Comparison of ENCODE assay signal across 19 cellular contexts in the genomic region with DNA sequence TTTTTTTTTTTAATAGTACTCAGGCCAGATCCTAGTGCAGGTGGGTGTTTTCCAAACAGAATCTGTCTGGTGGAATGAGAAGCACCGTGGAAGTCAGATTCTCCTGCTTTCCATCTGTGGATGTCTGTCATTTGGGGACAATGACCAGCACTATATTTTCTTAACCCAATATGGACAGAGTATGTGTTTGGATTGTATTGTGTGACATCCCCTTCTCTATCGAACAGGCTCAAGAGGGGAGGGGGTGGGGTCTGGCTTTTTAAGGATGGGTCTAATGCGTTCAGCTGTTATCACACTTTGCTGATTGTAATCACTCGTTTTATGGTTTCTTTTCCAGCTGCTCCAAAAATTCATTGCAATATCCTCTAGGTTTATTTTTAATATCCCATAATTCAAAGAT.
"Had no signal": no experiment of that assay in that cellular context is flagged by ENCODE, and none has a peak within 500 bp of the region (broad histone marks: within the 10 kb centered on the region; RNA-seq: fewer than 3 reads in every experiment).

No MANE protein-coding gene starts in this region.

- DNase-seq: activated CD4-positive, alpha-beta T cell treated with anti-CD3 and anti-CD28 coated beads, Interleukin-2, amount 10 ng/mL, durations not matched to agents 7 days and 5 days; activated CD8-positive, alpha-beta memory T cell treated with anti-CD3 and anti-CD28 coated beads, Interleukin-2, amount 10 ng/mL, durations not matched to agents 7 days and 5 days; activated CD8-positive, alpha-beta T cell treated with anti-CD3 and anti-CD28 coated beads for 36 hours; activated effector memory CD4-positive, alpha-beta T cell treated with anti-CD3 and anti-CD28 coated beads, Interleukin-2, amount 50 U/mL, for 16 hours; activated naive CD4-positive, alpha-beta T cell treated with anti-CD3 and anti-CD28 coated beads, Interleukin-2, amount 50 U/mL, for 16 hours; activated naive CD8-positive, alpha-beta T cell treated with anti-CD3 and anti-CD28 coated beads, Interleukin-2, amount 50 U/mL, for 24 hours; activated T-cell treated with anti-CD3 and anti-CD28 coated beads for 4 hours; body of pancreas; effector CD4-positive, alpha-beta T cell; heart right ventricle; immature natural killer cell; kidney glomerular epithelial cell; left lung; naive thymus-derived CD8-positive, alpha-beta T cell; stimulated activated CD4-positive, alpha-beta T cell treated with anti-CD3 and anti-CD28 coated beads, Interleukin-4, amount 100 ng/mL, for 24 hours; stimulated activated naive CD8-positive, alpha-beta T cell treated with anti-CD3 and anti-CD28 coated beads, Interleukin-15, Interleukin-2, amounts not matched to agents 100 U/mL and 50 U/mL, for 24 hours; transverse colon had no signal

- H3K4me1 ChIP-seq: body of pancreas, heart right ventricle, left lung, prostate gland, transverse colon had no signal

- H3K27ac ChIP-seq: body of pancreas, heart right ventricle, left lung, prostate gland, transverse colon had no signal

- H3K4me3 ChIP-seq: body of pancreas, left lung, lung, prostate gland, transverse colon had no signal

- H3K36me3 ChIP-seq: heart right ventricle, left lung, prostate gland, transverse colon had no signal

- H3K9me3 ChIP-seq: body of pancreas, heart right ventricle, left lung, prostate gland, transverse colon had no signal
